8 cellular contexts compared by ENCODE assay signal in the genomic region with DNA sequence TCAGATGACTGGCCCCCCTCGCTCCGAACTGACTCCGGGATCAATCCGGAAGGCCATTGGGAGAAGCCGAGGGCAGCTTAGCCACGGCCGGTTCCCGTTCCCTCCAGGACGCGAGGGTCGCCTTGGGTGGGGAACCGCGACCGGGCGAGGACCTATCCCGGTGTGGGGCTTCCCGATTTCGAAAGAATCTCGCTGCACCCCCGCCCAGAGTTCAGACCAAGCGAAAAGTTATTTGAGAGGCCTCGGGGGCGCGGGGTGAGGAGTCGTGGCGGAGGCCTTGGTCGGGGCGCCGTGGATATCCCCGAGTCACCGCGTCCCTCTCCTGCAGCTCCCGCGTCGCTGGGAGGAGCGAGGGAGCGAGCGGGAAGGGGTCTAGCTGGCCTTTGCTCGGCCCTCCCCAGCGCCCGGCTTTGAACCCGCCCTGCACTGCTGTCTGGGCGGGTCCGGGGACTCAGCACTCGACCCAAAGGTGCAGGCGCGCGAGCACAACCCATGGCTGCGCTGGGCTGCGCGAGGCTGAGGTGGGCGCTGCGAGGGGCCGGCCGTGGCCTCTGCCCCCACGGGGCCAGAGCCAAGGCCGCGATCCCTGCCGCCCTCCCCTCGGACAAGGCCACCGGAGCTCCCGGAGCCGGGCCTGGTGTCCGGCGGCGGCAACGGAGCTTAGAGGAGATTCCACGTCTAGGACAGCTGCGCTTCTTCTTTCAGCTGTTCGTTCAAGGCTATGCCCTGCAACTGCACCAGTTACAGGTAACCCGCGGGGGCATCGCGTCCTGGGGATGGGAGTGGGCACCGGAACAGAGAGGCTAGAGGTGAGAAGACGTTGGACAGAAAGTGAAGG. TPM values are rescaled to one million over a fixed set of nuclear protein-coding genes. Genes with fewer than 3 reads are reported as not detected.
DNase-seq lines count a peak whose midpoint lies in the region; ATAC-seq and TF ChIP-seq lines count a peak whose summit lies in the region.

Gene CYP27A1, plus strand, starts transcription at position 457 of the 838 bp plus-strand sequence. Its CDS starts 36 bp downstream, at position 493.

- ATAC-seq in GM19463 (IDR thresholded peaks at IDR 0.05; ENCODE audit: unreplicated experiment) = peak; percentile 54
- peak; percentile 92 for ATAC-seq in Right ventricle myocardium inferior
- peak; percentile 63 for ATAC-seq in omental fat pad (ENCODE audit: low FRiP score)

- peak; percentile 78 for DNase-seq in Right ventricle myocardium inferior (ENCODE audit: missing footprints)
- peak; percentile 27 for DNase-seq in omental fat pad (ENCODE audit: low spot score)
- DNase-seq in T-helper 1 cell = no peak
- no peak for DNase-seq in T-helper 2 cell
- DNase-seq in HUDEP-2 (lab: John Stamatoyannopoulos, UW; ENCODE audit: unreplicated experiment in 76 of 76) = no peak
- no peak for DNase-seq in GM19240 (ENCODE audit: insufficient read length, low spot score)

- no peak for TF ChIP-seq CTCF in WI38 (IDR thresholded peaks at IDR 0.05; ENCODE audit: low read depth, low read length)
- TF ChIP-seq CTCF in omental fat pad (IDR thresholded peaks at IDR 0.05) = no peak

- intact Hi-C loops in Right ventricle myocardium inferior (cut with DNase I) = loop anchor here (5.0 kb wide), 1 partner anchor 70 kb away; the partner anchor contains the start of gene TTLL4

- H3K4me3 ChIP-seq in WI38 (ENCODE audit: low read depth, low read length) = peak within 1 kb of the TSS; percentile 61

RNA-seq across cellular contexts. Expression of gene CYP27A1, which starts in this region (rescaled TPM):
- total RNA-seq in Right ventricle myocardium inferior = 12.5 TPM
- total RNA-seq in omental fat pad = 10 to 100 TPM; 22.6 to 89.0 (median 35.9) TPM

Comparison
In these comparisons a context has a peak if more than half of its experiments do, and no peak if none do; other contexts are left out.
1. DNase-seq: peak in Right ventricle myocardium inferior (single experiment) and omental fat pad (single experiment); none in T-helper 1 cell (0 of 5), T-helper 2 cell (0 of 5), HUDEP-2 (0 of 76) and GM19240 (single experiment).
2. Peak in every context shown above with its lines, with median percentiles within 50 percentile points of each other: ATAC-seq.